ENCODE assay signal across 8 cellular contexts in the genomic region with DNA sequence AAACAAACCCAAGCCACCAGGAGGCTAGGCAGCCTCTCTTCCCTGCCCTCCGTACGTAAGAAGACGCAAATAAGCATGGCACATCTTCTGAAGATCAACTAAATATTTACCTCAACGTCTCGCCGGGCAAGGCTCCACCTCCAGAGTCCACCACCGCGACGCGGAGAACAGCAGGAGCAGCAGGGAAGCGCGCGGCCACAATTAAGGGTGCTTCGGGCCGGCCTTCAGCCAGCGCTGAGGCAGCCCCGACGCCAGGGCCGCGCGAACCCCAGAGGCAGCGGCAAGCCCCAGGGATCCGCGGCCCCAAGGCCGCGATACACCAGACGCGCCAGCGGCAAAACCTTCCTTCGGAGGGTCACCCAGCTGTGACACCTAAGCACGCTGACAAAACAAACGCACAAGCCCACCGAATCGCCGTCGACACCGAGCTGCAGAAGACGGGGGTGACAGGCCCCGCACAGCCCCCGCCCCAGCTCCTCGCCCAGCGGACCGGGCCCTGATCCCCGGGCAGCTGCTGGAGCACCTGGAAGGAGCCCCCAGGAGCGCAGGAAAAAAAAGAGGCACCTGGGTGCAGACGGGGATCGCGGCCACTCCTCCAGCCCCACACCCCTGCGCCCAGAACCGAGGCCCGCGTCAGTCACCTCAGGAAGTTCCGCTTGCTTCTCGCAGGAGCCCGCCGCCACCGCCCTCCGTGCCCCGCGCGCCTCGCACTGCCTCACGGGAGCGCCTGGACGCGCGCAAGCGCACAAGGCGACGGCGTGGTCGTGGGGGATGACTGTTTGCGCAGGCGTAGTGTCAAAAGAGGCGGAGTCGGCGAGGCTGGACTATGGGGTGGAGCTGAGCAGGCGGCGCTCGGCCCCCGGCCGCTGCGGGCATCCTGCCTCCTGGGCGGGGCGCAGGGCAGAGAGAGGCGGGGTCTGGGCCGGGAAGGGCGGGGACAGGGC. TPM values are rescaled to one million over a fixed set of nuclear protein-coding genes. Genes with fewer than 3 reads are reported as not detected.
DNase-seq lines count a peak whose midpoint lies in the region; ATAC-seq, FAIRE-seq and TF ChIP-seq lines count a peak whose summit lies in the region.

A gene with protein sequence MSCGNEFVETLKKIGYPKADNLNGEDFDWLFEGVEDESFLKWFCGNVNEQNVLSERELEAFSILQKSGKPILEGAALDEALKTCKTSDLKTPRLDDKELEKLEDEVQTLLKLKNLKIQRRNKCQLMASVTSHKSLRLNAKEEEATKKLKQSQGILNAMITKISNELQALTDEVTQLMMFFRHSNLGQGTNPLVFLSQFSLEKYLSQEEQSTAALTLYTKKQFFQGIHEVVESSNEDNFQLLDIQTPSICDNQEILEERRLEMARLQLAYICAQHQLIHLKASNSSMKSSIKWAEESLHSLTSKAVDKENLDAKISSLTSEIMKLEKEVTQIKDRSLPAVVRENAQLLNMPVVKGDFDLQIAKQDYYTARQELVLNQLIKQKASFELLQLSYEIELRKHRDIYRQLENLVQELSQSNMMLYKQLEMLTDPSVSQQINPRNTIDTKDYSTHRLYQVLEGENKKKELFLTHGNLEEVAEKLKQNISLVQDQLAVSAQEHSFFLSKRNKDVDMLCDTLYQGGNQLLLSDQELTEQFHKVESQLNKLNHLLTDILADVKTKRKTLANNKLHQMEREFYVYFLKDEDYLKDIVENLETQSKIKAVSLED (minus strand): TSS at position 712 of the 944 bp plus-strand sequence. CDS start 1,175 bp downstream, outside the sequence.
A gene (minus strand): TSS at position 712 of the 944 bp plus-strand sequence. CDS start 12,890 bp downstream, outside the sequence.

- peak within 1 kb of the TSS; percentile 88 for H3K4me3 Mint-ChIP-seq in natural killer cell treated with Interleukin-12 subunit alpha and Interleukin-12 subunit beta and Interleukin-15 and Interleukin-18, amount 100 ng/mL, for 72 hours

- DNase-seq in DND-41: peak; percentile 99
- DNase-seq in Karpas-422: peak; percentile 99
- DNase-seq in RCC 7860 (ENCODE audit: low spot score): peak; percentile 94
- DNase-seq in activated T-helper 1 cell treated with anti-CD3 and anti-CD28 coated beads, Interleukin-2, amount 50 U/mL, for 16 hours (ENCODE audit: low read depth in 1 of 2, low spot score in 1 of 2): peak; percentile 98 to 99
- DNase-seq in fibroblast of mammary gland (ENCODE audit: low read depth): peak; percentile 97
- DNase-seq in natural killer cell treated with Interleukin-12 subunit alpha and Interleukin-12 subunit beta and Interleukin-15 and Interleukin-18, amount 100 ng/mL, for 72 hours (ENCODE audit: low spot score): peak; percentile 99
- peak; percentile 98 for DNase-seq in stimulated activated naive CD4-positive, alpha-beta T cell treated with Interleukin-2 at 50 U/mL for 16 hours (lab: John Stamatoyannopoulos, UW)

- peak within 1 kb of the TSS; percentile 74 for H3K27ac ChIP-seq in DND-41 (ENCODE audit: low read length)
- H3K27ac ChIP-seq in Karpas-422 (ENCODE audit: low read length): peak within 1 kb of the TSS; percentile 60

- peaks cover 21% of the 10 kb centered on the region for H3K36me3 Mint-ChIP-seq in natural killer cell treated with Interleukin-12 subunit alpha and Interleukin-12 subunit beta and Interleukin-15 and Interleukin-18, amount 100 ng/mL, for 72 hours

- peaks cover 34% of the 10 kb centered on the region for H3K36me3 ChIP-seq in DND-41 (ENCODE audit: insufficient read depth, low read length)
- H3K36me3 ChIP-seq in Karpas-422 (ENCODE audit: insufficient read depth, low read length): peaks cover 20% of the 10 kb centered on the region; the same call in 1 of the 2 replicates

- peak; percentile 12 for TF ChIP-seq CTCF in DND-41 (IDR thresholded peaks at IDR 0.05; ENCODE audit: borderline replicate concordance, extremely low read depth, low read length, poor library complexity, severe bottlenecking)
- TF ChIP-seq CTCF in fibroblast of mammary gland (conservative IDR thresholded peaks at IDR 0.05; ENCODE audit: control insufficient read depth, insufficient read depth, low read depth, low read length): no peak

- H3K9me3 ChIP-seq in DND-41 (ENCODE audit: insufficient read depth, low read length, severe bottlenecking) (no peaks in the 10 kb centered on the region), Karpas-422 (ENCODE audit: low read length) (no peaks in the 10 kb centered on the region)

- H3K4me2 ChIP-seq in DND-41 (ENCODE audit: insufficient read depth, low read length) (peak within 1 kb of the TSS; percentile 84), Karpas-422 (ENCODE audit: low read depth, low read length, poor library complexity, severe bottlenecking) (peak within 1 kb of the TSS; percentile 96)

- H4K20me1 ChIP-seq in DND-41 (ENCODE audit: insufficient read depth, low read length) (peaks cover 44% of the 10 kb centered on the region), Karpas-422 (ENCODE audit: insufficient read depth, low read depth, low read length) (peaks cover 15% of the 10 kb centered on the region; the same call in 1 of the 2 replicates)

- H3K4me1 ChIP-seq in DND-41 (ENCODE audit: insufficient read depth, low read length) (peaks cover 47% of the 10 kb centered on the region), Karpas-422 (ENCODE audit: low read length) (peaks cover 64% of the 10 kb centered on the region)

- H3K27ac Mint-ChIP-seq in natural killer cell treated with Interleukin-12 subunit alpha and Interleukin-12 subunit beta and Interleukin-15 and Interleukin-18, amount 100 ng/mL, for 72 hours: peak within 1 kb of the TSS; percentile 75 to 81

- peak; percentile 62 for FAIRE-seq in RCC 7860 (lab: Jason Lieb, UNC)

- peak within 1 kb of the TSS; percentile 87 for H2AFZ ChIP-seq in DND-41 (ENCODE audit: low read depth, low read length)
- H2AFZ ChIP-seq in Karpas-422 (ENCODE audit: low read length): peak within 1 kb of the TSS; percentile 50; the same call in 1 of the 2 replicates

- H3K9ac ChIP-seq in DND-41 (ENCODE audit: low read depth, low read length): peak within 1 kb of the TSS; percentile 80
- H3K9ac ChIP-seq in Karpas-422 (ENCODE audit: low read length): peak within 1 kb of the TSS; percentile 90

- no peaks in the 10 kb centered on the region for H3K27me3 Mint-ChIP-seq in natural killer cell treated with Interleukin-12 subunit alpha and Interleukin-12 subunit beta and Interleukin-15 and Interleukin-18, amount 100 ng/mL, for 72 hours

- H3K9me3 Mint-ChIP-seq in natural killer cell treated with Interleukin-12 subunit alpha and Interleukin-12 subunit beta and Interleukin-15 and Interleukin-18, amount 100 ng/mL, for 72 hours: no peaks in the 10 kb centered on the region

- peaks cover 43 to 59% of the 10 kb centered on the region in 2 donors for H3K4me1 Mint-ChIP-seq in natural killer cell treated with Interleukin-12 subunit alpha and Interleukin-12 subunit beta and Interleukin-15 and Interleukin-18, amount 100 ng/mL, for 72 hours (ENCODE audit: low read depth in 2 of 2)

- peak within 1 kb of the TSS; percentile 85 to 89; a peak in 3 of 4 replicates for H3K4me3 ChIP-seq in DND-41 (ENCODE audit: low read depth in 1 of 2, low read length in 2 of 2)
- H3K4me3 ChIP-seq in Karpas-422 (ENCODE audit: low read length): peak within 1 kb of the TSS; percentile 86
- H3K4me3 ChIP-seq in fibroblast of mammary gland (ENCODE audit: control insufficient read depth, low read depth, low read length): peak within 1 kb of the TSS; percentile 85

- H3K79me2 ChIP-seq in DND-41 (ENCODE audit: insufficient read depth, low read length) (peaks cover 51% of the 10 kb centered on the region), Karpas-422 (ENCODE audit: low read length) (peaks cover 50% of the 10 kb centered on the region)

- H3K9me2 ChIP-seq in Karpas-422 (replicated peaks; ENCODE audit: insufficient read depth, low read length): no peaks in the 10 kb centered on the region

- H3K27me3 ChIP-seq in DND-41 (ENCODE audit: insufficient read depth, low read length, poor library complexity) (no peaks in the 10 kb centered on the region), Karpas-422 (ENCODE audit: low read length) (no peaks in the 10 kb centered on the region)

- ATAC-seq in DND-41 (ENCODE audit: insufficient read depth, low read depth) (peak; percentile 86), GM21825 (IDR thresholded peaks at IDR 0.05; ENCODE audit: unreplicated experiment) (peak; percentile 81)
- ATAC-seq in natural killer cell treated with Interleukin-12 subunit alpha and Interleukin-12 subunit beta and Interleukin-15 and Interleukin-18, amount 100 ng/mL, for 72 hours: peak; percentile 99

RNA-seq across cellular contexts. Expression of the first gene that starts in this region (rescaled TPM):
- total RNA-seq in Karpas-422 (2014; rRNA removed; shearing (Covaris generic); ENCODE audit: low replicate concordance): 13.7 and 14.6 TPM in 2 replicates
- total RNA-seq in natural killer cell treated with Interleukin-12 subunit alpha and Interleukin-12 subunit beta and Interleukin-15 and Interleukin-18, amount 100 ng/mL, for 72 hours: 10 to 100 TPM; 17.6 to 30.0 TPM

RNA-seq across cellular contexts. Expression of the second gene that starts in this region (rescaled TPM):
- 2.7 and 4.3 TPM in 2 replicates for total RNA-seq in Karpas-422 (2014; rRNA removed; shearing (Covaris generic); ENCODE audit: low replicate concordance)
- 1 to 10 TPM; 3.8 to 6.1 TPM for total RNA-seq in natural killer cell treated with Interleukin-12 subunit alpha and Interleukin-12 subunit beta and Interleukin-15 and Interleukin-18, amount 100 ng/mL, for 72 hours

Comparison
In these comparisons a context has a peak if more than half of its experiments do, and no peak if none do; other contexts are left out.
1. Peak in every context shown above with its lines: DNase-seq, ATAC-seq, H3K4me3 ChIP-seq and H3K27ac ChIP-seq.